ENCODE assay signal across 21 cellular contexts in genomic region chr2:60407398-60407797, GRCh38.
"Had no signal": no experiment of that assay in that cellular context is flagged by ENCODE, and none has a peak within 500 bp of the region (broad histone marks: within the 10 kb centered on the region; RNA-seq: fewer than 3 reads in every experiment).

No MANE protein-coding gene starts in this region.

- H3K4me1 ChIP-seq: colonic mucosa, left lung, parathyroid adenoma, upper lobe of left lung had no signal

- H3K27me3 ChIP-seq: colonic mucosa, upper lobe of left lung had no signal

- H3K9me3 Mint-ChIP-seq: activated CD4-positive, alpha-beta memory T cell treated with anti-CD3 and anti-CD28 coated beads for 36 hours; activated naive CD8-positive, alpha-beta T cell treated with anti-CD3 and anti-CD28 coated beads, Interleukin-2, amount 10 ng/mL, durations not matched to agents 7 days and 5 days; central memory CD8-positive, alpha-beta T cell; naive thymus-derived CD8-positive, alpha-beta T cell; T-helper 2 cell treated with Interferon-gamma antibody and Interleukin-4, amounts not matched to agents 5 μg/mL and 100 μg/mL, for 36 hours had no signal

- H3K27me3 Mint-ChIP-seq: brain had no signal

- DNase-seq: activated CD4-positive, alpha-beta memory T cell treated with anti-CD3 and anti-CD28 coated beads for 36 hours; activated CD4-positive, alpha-beta T cell treated with anti-CD3 and anti-CD28 coated beads for 36 hours; activated naive CD4-positive, alpha-beta T cell; activated naive CD8-positive, alpha-beta T cell treated with anti-CD3 and anti-CD28 coated beads, Interleukin-2, amount 10 ng/mL, durations not matched to agents 7 days and 5 days; activated T-cell treated with anti-CD3 and anti-CD28 coated beads for 4 hours; colonic mucosa; erythroblast; kidney; left lung; mucosa of descending colon; naive thymus-derived CD8-positive, alpha-beta T cell; stimulated activated CD4-positive, alpha-beta T cell treated with anti-CD3 and anti-CD28 coated beads, Interleukin-12 subunit alpha, Interleukin-12 subunit beta, amount 100 ng/mL, for 4 hours; stimulated activated CD4-positive, alpha-beta T cell treated with anti-CD3 and anti-CD28 coated beads, Interleukin-1b, Interleukin-23, amount 100 ng/mL, for 48 hours; stimulated activated CD8-positive, alpha-beta memory T cell treated with anti-CD3 and anti-CD28 coated beads, Interleukin-4, amount 100 ng/mL, for 48 hours; stimulated activated naive CD8-positive, alpha-beta T cell treated with anti-CD3 and anti-CD28 coated beads, Interleukin-15, Interleukin-2, amounts not matched to agents 100 U/mL and 50 U/mL, for 24 hours; substantia nigra; upper lobe of left lung had no signal

- H3K36me3 ChIP-seq: colonic mucosa, left lung, upper lobe of left lung had no signal

- ATAC-seq: activated CD4-positive, alpha-beta T cell treated with anti-CD3 and anti-CD28 coated beads for 36 hours; left lung; mucosa of descending colon; naive thymus-derived CD8-positive, alpha-beta T cell; stimulated activated naive CD8-positive, alpha-beta T cell treated with anti-CD3 and anti-CD28 coated beads, Interleukin-15, Interleukin-2, amounts not matched to agents 100 U/mL and 50 U/mL, for 24 hours had no signal

- H3K27ac ChIP-seq: colonic mucosa, left lung, parathyroid adenoma, upper lobe of left lung had no signal

- H3K4me3 ChIP-seq: colonic mucosa, left lung, mucosa of descending colon, upper lobe of left lung had no signal

- H3K4me1 Mint-ChIP-seq: central memory CD8-positive, alpha-beta T cell had no signal

- H3K4me3 Mint-ChIP-seq: activated CD4-positive, alpha-beta memory T cell treated with anti-CD3 and anti-CD28 coated beads for 36 hours; activated CD4-positive, alpha-beta T cell treated with anti-CD3 and anti-CD28 coated beads for 36 hours; activated naive CD8-positive, alpha-beta T cell treated with anti-CD3 and anti-CD28 coated beads, Interleukin-2, amount 10 ng/mL, durations not matched to agents 7 days and 5 days; central memory CD8-positive, alpha-beta T cell; T-helper 2 cell treated with Interferon-gamma antibody and Interleukin-4, amounts not matched to agents 5 μg/mL and 100 μg/mL, for 36 hours had no signal

- H3K27ac Mint-ChIP-seq: activated CD4-positive, alpha-beta memory T cell treated with anti-CD3 and anti-CD28 coated beads for 36 hours; activated CD4-positive, alpha-beta T cell treated with anti-CD3 and anti-CD28 coated beads for 36 hours; activated naive CD8-positive, alpha-beta T cell treated with anti-CD3 and anti-CD28 coated beads, Interleukin-2, amount 10 ng/mL, durations not matched to agents 7 days and 5 days; naive thymus-derived CD8-positive, alpha-beta T cell; T-helper 2 cell treated with Interferon-gamma antibody and Interleukin-4, amounts not matched to agents 5 μg/mL and 100 μg/mL, for 36 hours had no signal

- H3K36me3 Mint-ChIP-seq: activated CD4-positive, alpha-beta memory T cell treated with anti-CD3 and anti-CD28 coated beads for 36 hours; activated naive CD8-positive, alpha-beta T cell treated with anti-CD3 and anti-CD28 coated beads, Interleukin-2, amount 10 ng/mL, durations not matched to agents 7 days and 5 days; brain; naive thymus-derived CD8-positive, alpha-beta T cell had no signal

- H3K79me2 ChIP-seq: parathyroid adenoma had no signal

- H3K9ac ChIP-seq: parathyroid adenoma had no signal

- H3K9me3 ChIP-seq: colonic mucosa, left lung, mucosa of descending colon, upper lobe of left lung had no signal

- H2AFZ ChIP-seq: parathyroid adenoma had no signal
